ENCODE assay signal across 26 cellular contexts in the genomic region with DNA sequence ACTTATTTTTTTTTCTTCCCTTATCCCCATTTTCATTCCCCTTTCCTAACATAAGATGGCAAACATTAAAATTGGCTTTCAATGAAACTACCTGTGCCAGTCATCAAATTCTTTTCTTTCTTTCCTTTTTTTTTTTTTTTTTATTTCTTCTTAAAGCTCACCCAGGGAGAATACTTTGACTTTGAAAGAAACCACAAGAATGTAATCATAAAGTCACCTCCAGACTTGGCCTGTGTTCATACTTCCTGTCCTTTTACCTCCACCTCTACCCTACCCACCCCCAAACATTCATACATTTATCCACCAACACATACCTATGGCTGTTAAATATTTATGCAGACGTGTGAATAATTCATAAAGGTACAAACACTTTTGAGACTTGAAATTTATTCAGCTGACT.
DNase-seq lines count a peak whose midpoint lies in the region; ATAC-seq and TF ChIP-seq lines count a peak whose summit lies in the region.
"Had no signal": no experiment of that assay in that cellular context is flagged by ENCODE, and none has a peak within 500 bp of the region (broad histone marks: within the 10 kb centered on the region; RNA-seq: fewer than 3 reads in every experiment).

No MANE protein-coding gene starts in this region.

- DNase-seq in HuH-7 (ENCODE audit: low spot score) (peak; percentile 19), RPMI8226 (peak; percentile 13), foreskin keratinocyte (peak; percentile 49 to 66), renal cortical epithelial cell (ENCODE audit: low read depth) (peak; percentile 83), sigmoid colon (no peak), NCI-H510A treated with DMSO at 0.1 percent for 48 hours (lab: John Stamatoyannopoulos, UW) (no peak)
- DNase-seq in activated naive CD4-positive, alpha-beta T cell treated with Interleukin-2 at 50 U/mL for 16 hours = no peak
- DNase-seq: activated CD4-positive, alpha-beta T cell treated with anti-CD3 and anti-CD28 coated beads for 48 hours; activated gamma-delta T cell; activated naive CD8-positive, alpha-beta T cell treated with anti-CD3 and anti-CD28 coated beads, Interleukin-2, amount 10 ng/mL, durations not matched to agents 7 days and 5 days; activated T-cell treated with anti-CD3 and anti-CD28 coated beads, Interleukin-2, amount 50 U/mL, for 1 hour; DMS153; effector memory CD4-positive, alpha-beta T cell; H7; naive thymus-derived CD8-positive, alpha-beta T cell; NCI-H2029; Peyer's patch; psoas muscle; SJCRH30; T1000 had no signal

- H3K4me3 ChIP-seq in sigmoid colon = no peak overlapping the region
- H3K4me3 ChIP-seq: ascending aorta, BLaER1, coronary artery, K562, Peyer's patch, psoas muscle, SJCRH30 had no signal

- H3K36me3 ChIP-seq in sigmoid colon = no peaks in the 10 kb centered on the region
- H3K36me3 ChIP-seq: ascending aorta, BLaER1, Peyer's patch, SJCRH30 had no signal

- no peak for TF ChIP-seq EP300 in sigmoid colon (IDR thresholded peaks at IDR 0.05)

- H3K27me3 ChIP-seq in foreskin keratinocyte (no peaks in the 10 kb centered on the region), sigmoid colon (no peaks in the 10 kb centered on the region)
- H3K27me3 ChIP-seq: ascending aorta, BLaER1, SJCRH30 had no signal

- TF ChIP-seq CTCF in foreskin keratinocyte (conservative IDR thresholded peaks at IDR 0.05) (no peak), sigmoid colon (IDR thresholded peaks at IDR 0.05) (no peak)

- WGBS in sigmoid colon, 2 donors = 47 to 67% methylated on average over 1 of the region's 1 CpG

- H3K4me1 ChIP-seq in foreskin keratinocyte = peaks cover 13% of the 10 kb centered on the region
- no peaks in the 10 kb centered on the region for H3K4me1 ChIP-seq in sigmoid colon
- H3K4me1 ChIP-seq: ascending aorta, BLaER1, Peyer's patch, psoas muscle, SJCRH30 had no signal

- H3K27ac ChIP-seq in foreskin keratinocyte (no peak overlapping the region), sigmoid colon (no peak overlapping the region)
- H3K27ac ChIP-seq: ascending aorta, BLaER1, coronary artery, Peyer's patch, psoas muscle, SJCRH30, VCaP had no signal

- no peak for TF ChIP-seq POLR2A in sigmoid colon (IDR thresholded peaks at IDR 0.05)

- intact Hi-C loops in sigmoid colon (cut with DNase I) = no loop called here

- no peaks in the 10 kb centered on the region for H3K9me3 ChIP-seq in sigmoid colon
- H3K9me3 ChIP-seq: ascending aorta, BLaER1, Peyer's patch, psoas muscle, SJCRH30 had no signal

- peak; percentile 55 for ATAC-seq in foreskin keratinocyte
- ATAC-seq: K562; naive thymus-derived CD8-positive, alpha-beta T cell; psoas muscle; stimulated activated effector memory CD8-positive, alpha-beta T cell treated with anti-CD3 and anti-CD28 coated beads, Interleukin-12 subunit alpha, Interleukin-12 subunit beta, amount 100 ng/mL, for 72 hours had no signal

Comparison
In these comparisons a context has a peak if more than half of its experiments do, and no peak if none do; other contexts are left out.
1. DNase-seq: peak in HuH-7 (single experiment), RPMI8226 (single experiment), foreskin keratinocyte (2 of 2) and renal cortical epithelial cell (single experiment); none in sigmoid colon (single experiment), NCI-H510A treated with DMSO at 0.1 percent for 48 hours (single experiment) and activated naive CD4-positive, alpha-beta T cell treated with Interleukin-2 at 50 U/mL for 16 hours (single experiment).